In genomic region chr17:43791589-43791988, GRCh38 we compare ENCODE assay signal across 8 cellular contexts. TPM values are rescaled to one million over a fixed set of nuclear protein-coding genes. Genes with fewer than 3 reads are reported as not detected.
DNase-seq lines count a peak whose midpoint lies in the region; TF ChIP-seq lines count a peak whose summit lies in the region.

No MANE protein-coding gene starts in this region.

- H4K20me1 ChIP-seq in hepatocyte (ENCODE audit: insufficient read depth, poor library complexity, severe bottlenecking): no peaks in the 10 kb centered on the region

- no peak overlapping the region for H2AFZ ChIP-seq in hepatocyte

- WGBS in hepatocyte (ENCODE audit: low lambda C conversion rate, missing lambda C conversion rate): 12% methylated on average over 3 of the region's 3 CpGs

- no peaks in the 10 kb centered on the region for H3K4me1 ChIP-seq in hepatocyte (ENCODE audit: insufficient read depth)

- no peaks in the 10 kb centered on the region for H3K27me3 ChIP-seq in hepatocyte

- H3K9me3 Mint-ChIP-seq in HFFc6: peaks cover 22% of the 10 kb centered on the region

- H3K9me3 ChIP-seq in hepatocyte (ENCODE audit: low read depth): no peaks in the 10 kb centered on the region

- in situ Hi-C loops in KBM-7 (cut with MboI; ENCODE audit: low pct_unique_long_range_greater_than_20kb, low sequenced_read_pairs): no loop called here

- no peaks in the 10 kb centered on the region for H3K79me2 ChIP-seq in hepatocyte

- H3K27ac Mint-ChIP-seq in HFFc6: no peak overlapping the region

- TF ChIP-seq CTCF in HFFc6 (IDR thresholded peaks at IDR 0.05) (no peak), foreskin fibroblast (IDR thresholded peaks at IDR 0.05; ENCODE audit: low read depth, low read length) (no peak), hepatocyte (IDR thresholded peaks at IDR 0.05; ENCODE audit: poor library complexity) (no peak)

- H3K4me3 Mint-ChIP-seq in HFFc6: no peak overlapping the region

- H3K36me3 ChIP-seq in hepatocyte (replicated peaks; ENCODE audit: insufficient read depth, low read depth): no peaks in the 10 kb centered on the region

- peaks cover 9% of the 10 kb centered on the region for H3K4me1 Mint-ChIP-seq in HFFc6 (ENCODE audit: low read depth)

- 0 out of 2 replicates have a peak, but pooled peaks cover 6% of the 10 kb centered on the region for H3K36me3 Mint-ChIP-seq in HFFc6 (ENCODE audit: low read depth)

- H3K27me3 Mint-ChIP-seq in HFFc6 (ENCODE audit: insufficient read depth): peaks cover 18% of the 10 kb centered on the region

- H3K27ac ChIP-seq in hepatocyte: no peak overlapping the region

- H3K4me3 ChIP-seq in foreskin fibroblast (ENCODE audit: low read depth in 1 of 2, low read length in 2 of 2) (no peak overlapping the region), hepatocyte (no peak overlapping the region)

- DNase-seq in AML-193 (lab: John Stamatoyannopoulos, UW) (peak; percentile 68 to 69), HFFc6 (peak; percentile 45), RPMI8226 (peak; percentile 48), foreskin fibroblast (peak; percentile 37 to 72), T-helper 9 cell (no peak), hepatocyte (ENCODE audit: low spot score) (no peak), KBM-7 (no peak), C1 segment of cervical spinal cord (lab: John Stamatoyannopoulos, UW) (no peak)

- no peak overlapping the region for H3K4me2 ChIP-seq in hepatocyte

- no peaks in the 10 kb centered on the region for H3K9me2 ChIP-seq in hepatocyte (replicated peaks; ENCODE audit: insufficient read depth)

RNA-seq across cellular contexts. Expression of gene CFAP97D1, which starts 11.4 kb away (rescaled TPM):
- not detected for total RNA-seq in HFFc6 (2021; fragmentation: NEBNext Ultra II Directional; extraction: Animal tissue kit (Norgen Biotek cat#: 25700))
- total RNA-seq in hepatocyte: 0.10 TPM in 1 of 2 replicates, not detected in the other
- polyA plus RNA-seq in hepatocyte: not detected in 2 replicates

RNA-seq across cellular contexts. Expression of gene DUSP3, which starts 12.8 kb away (rescaled TPM):
- 10 to 100 TPM; 34.3 to 47.2 (median 38.3) TPM for total RNA-seq in HFFc6 (2021; fragmentation: NEBNext Ultra II Directional; extraction: Animal tissue kit (Norgen Biotek cat#: 25700))
- 76.8 and 79.3 TPM in 2 replicates for total RNA-seq in hepatocyte
- 65.5 and 73.8 TPM in 2 replicates for polyA plus RNA-seq in hepatocyte

RNA-seq across cellular contexts. Expression of gene SOST, which starts 33.0 kb away (rescaled TPM):
- not detected for total RNA-seq in HFFc6 (2021; fragmentation: NEBNext Ultra II Directional; extraction: Animal tissue kit (Norgen Biotek cat#: 25700))
- total RNA-seq in hepatocyte: not detected in 2 replicates
- polyA plus RNA-seq in hepatocyte: not detected in 2 replicates

RNA-seq across cellular contexts. Expression of gene MPP3, which starts 41.4 kb away (rescaled TPM):
- 1 to 10 TPM; 5.5 to 6.9 (median 5.9) TPM for total RNA-seq in HFFc6 (2021; fragmentation: NEBNext Ultra II Directional; extraction: Animal tissue kit (Norgen Biotek cat#: 25700))
- total RNA-seq in hepatocyte: 2.1 and 3.2 TPM in 2 replicates
- polyA plus RNA-seq in hepatocyte: 5.1 and 10.9 TPM in 2 replicates

RNA-seq across cellular contexts. Expression of gene CD300LG, which starts 55.4 kb away (rescaled TPM):
- total RNA-seq in HFFc6 (2021; fragmentation: NEBNext Ultra II Directional; extraction: Animal tissue kit (Norgen Biotek cat#: 25700)): not detected
- not detected in 2 replicates for total RNA-seq in hepatocyte
- polyA plus RNA-seq in hepatocyte: not detected in 2 replicates

Comparison
In these comparisons a context has a peak if more than half of its experiments do, and no peak if none do; other contexts are left out.
1. DNase-seq: peak in AML-193 (2 of 2), HFFc6 (single experiment), RPMI8226 (single experiment) and foreskin fibroblast (2 of 2); none in T-helper 9 cell (single experiment), hepatocyte (single experiment), KBM-7 (single experiment) and C1 segment of cervical spinal cord (0 of 14).